27 cellular contexts compared by ENCODE assay signal in the genomic region with DNA sequence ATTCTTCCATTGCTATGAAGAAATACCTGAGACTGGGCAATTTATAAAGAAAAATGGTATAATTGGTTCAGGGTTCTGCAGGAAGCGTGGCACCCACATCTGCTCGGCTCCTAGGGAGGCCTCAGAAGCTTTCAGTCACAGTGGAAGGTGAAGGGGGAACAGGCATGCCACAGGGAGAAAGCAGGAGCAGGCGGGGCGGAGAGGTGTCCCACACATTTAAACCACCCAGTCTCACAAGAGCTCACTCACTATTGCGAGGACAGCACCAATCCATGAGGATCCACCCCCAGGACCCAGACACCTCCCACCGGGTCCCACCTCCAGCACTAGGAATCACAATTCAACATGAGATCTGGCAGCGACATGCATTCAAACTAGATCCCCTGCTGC. TPM values are rescaled to one million over a fixed set of nuclear protein-coding genes. Genes with fewer than 3 reads are reported as not detected.
"Had no signal": no experiment of that assay in that cellular context is flagged by ENCODE, and none has a peak within 500 bp of the region (broad histone marks: within the 10 kb centered on the region; RNA-seq: fewer than 3 reads in every experiment).

No MANE protein-coding gene starts in this region.

- DNase-seq: IMR-90; Kasumi-1; KG1; MM.1S; NCI-H1092 treated with DMSO at 0.1 percent for 48 hours; NCI-H1436; NCI-H187; NCI-H2029; NCI-H2081 treated with DMSO at 0.1 percent for 48 hours; NCI-H2171; NCI-H226; NCI-H446; NCI-H510A; NCI-H524 treated with DMSO at 0.1 percent for 48 hours; NCI-H69; NCI-H774; NK-92 treated with Interleukin-12 subunit alpha and Interleukin-12 subunit beta, amount 100 ng/mL, for 24 hours; PC-3; SHP77; SK-N-SH had no signal

- ATAC-seq: HepG2, Panc1, PC-3 had no signal

- H3K27ac ChIP-seq: RWPE1 had no signal

RNA-seq across cellular contexts. Expression of gene C14orf180, which starts 56.0 kb away (rescaled TPM):
- total RNA-seq: HepG2, HT1080, IMR-90, M059J, OCI-LY7, PC-3, SK-MEL-5 had no signal
